Comparison of ENCODE assay signal across 8 cellular contexts in genomic region chr9:91131433-91131839, GRCh38.
DNase-seq lines count a peak whose midpoint lies in the region; ATAC-seq and TF ChIP-seq lines count a peak whose summit lies in the region.

No MANE protein-coding gene starts in this region.

- H3K27me3 Mint-ChIP-seq in mesothelial cell of epicardium (ENCODE audit: low read depth): no peaks in the 10 kb centered on the region

- in situ Hi-C loops in astrocyte of the spinal cord (cut with HindIII; ENCODE audit: low sequenced_read_pairs): no loop called here

- no peak overlapping the region for H3K4me3 ChIP-seq in astrocyte of the spinal cord (ENCODE audit: low read depth, low read length)

- no peak overlapping the region for H3K4me3 Mint-ChIP-seq in mesothelial cell of epicardium

- TF ChIP-seq CTCF in astrocyte of the spinal cord (IDR thresholded peaks at IDR 0.05; ENCODE audit: low read depth, low read length) (no peak), omental fat pad (IDR thresholded peaks at IDR 0.05) (no peak), mesothelial cell of epicardium (IDR thresholded peaks at IDR 0.05; ENCODE audit: unreplicated experiment) (no peak)

- peaks cover 3% of the 10 kb centered on the region for H3K9me3 Mint-ChIP-seq in mesothelial cell of epicardium

- no peaks in the 10 kb centered on the region for H3K36me3 Mint-ChIP-seq in mesothelial cell of epicardium

- intact Hi-C loops in cardiac septum (cut with DNase I): no loop called here

- peak; percentile 95 for DNase-seq in HCEC 1CT
- peak; percentile 94 for DNase-seq in RPMI7951 (ENCODE audit: low read depth)
- DNase-seq in astrocyte of the spinal cord (ENCODE audit: low read depth, low spot score): peak; percentile 97
- DNase-seq in omental fat pad (ENCODE audit: low spot score): no peak
- DNase-seq in cortex of kidney (lab: John Stamatoyannopoulos, UW): no peak
- no peak for DNase-seq in cardiac septum (ENCODE audit: low spot score)
- no peak for DNase-seq in mesothelial cell of epicardium (ENCODE audit: low spot score in 2 of 2, unreplicated experiment in 2 of 2)

- ATAC-seq in omental fat pad (ENCODE audit: low FRiP score): peak; percentile 87
- ATAC-seq in GM21390 (IDR thresholded peaks at IDR 0.05; ENCODE audit: unreplicated experiment): no peak

- no peak overlapping the region for H3K27ac Mint-ChIP-seq in mesothelial cell of epicardium

- no peaks in the 10 kb centered on the region for H3K4me1 Mint-ChIP-seq in mesothelial cell of epicardium

Comparison
In these comparisons a context has a peak if more than half of its experiments do, and no peak if none do; other contexts are left out.
1. DNase-seq: peak in HCEC 1CT (single experiment), RPMI7951 (single experiment) and astrocyte of the spinal cord (single experiment); none in omental fat pad (single experiment), cortex of kidney (single experiment), cardiac septum (single experiment) and mesothelial cell of epicardium (0 of 2).